In genomic region chr2:9251154-9252001, GRCh38 we compare ENCODE assay signal across 8 cellular contexts. TPM values are rescaled to one million over a fixed set of nuclear protein-coding genes. Genes with fewer than 3 reads are reported as not detected.
DNase-seq lines count a peak whose midpoint lies in the region; TF ChIP-seq lines count a peak whose summit lies in the region.

No MANE protein-coding gene starts in this region.

- TF ChIP-seq CTCF in breast epithelium (IDR thresholded peaks at IDR 0.05) = no peak
- TF ChIP-seq CTCF in thyroid gland (IDR thresholded peaks at IDR 0.05) = no peak

- DNase-seq in HPDE6-E6E7 (ENCODE audit: extremely low spot score) = peak; percentile 73
- peak; percentile 62 to 63 for DNase-seq in breast epithelium (ENCODE audit: low spot score in 2 of 2)
- DNase-seq in islet precursor cell = peak; percentile 86
- DNase-seq in thyroid gland = no peak
- DNase-seq in NCI-H2107 (lab: John Stamatoyannopoulos, UW) = no peak
- no peak for DNase-seq in HuH-7.5 (ENCODE audit: low spot score)
- no peak for DNase-seq in stimulated activated CD4-positive, alpha-beta T cell treated with anti-CD3 and anti-CD28 coated beads, Interleukin-2, amount 100 ng/mL, for 48 hours
- no peak for DNase-seq in SKM-1 (lab: John Stamatoyannopoulos, UW; ENCODE audit: unreplicated experiment)

- H3K27ac ChIP-seq in breast epithelium (peak overlapping the region; percentile 48 to 74), thyroid gland (peak overlapping the region in 2 of 3 donors; percentile 4 to 17)

- intact Hi-C loops in breast epithelium (cut with DNase I; ENCODE audit: low total_unique reads) = no loop called here
- intact Hi-C loops in thyroid gland (cut with DNase I) = no loop called here

- H3K4me3 ChIP-seq in breast epithelium (peak overlapping the region in 1 of 3 donors; percentile 40), thyroid gland (replicated peaks in 1 of 3) (no peak overlapping the region)

- H3K27me3 ChIP-seq in breast epithelium (no peaks in the 10 kb centered on the region), thyroid gland (no peaks in the 10 kb centered on the region)

- no peaks in the 10 kb centered on the region for H3K9me3 ChIP-seq in breast epithelium
- H3K9me3 ChIP-seq in thyroid gland = no peaks in the 10 kb centered on the region

- H3K4me1 ChIP-seq in breast epithelium (peaks cover 3 to 7% of the 10 kb centered on the region in 2 donors), thyroid gland (peaks cover 30 to 63% of the 10 kb centered on the region in 2 donors)

- no peaks in the 10 kb centered on the region for H3K36me3 ChIP-seq in breast epithelium
- H3K36me3 ChIP-seq in thyroid gland = no peaks in the 10 kb centered on the region

- no peak for TF ChIP-seq POLR2A in breast epithelium (IDR thresholded peaks at IDR 0.05)
- TF ChIP-seq POLR2A in thyroid gland (IDR thresholded peaks at IDR 0.05) = no peak

- WGBS in thyroid gland, 2 donors = 72 to 81% methylated on average over 16 of the region's 16 CpGs

RNA-seq across cellular contexts. Expression of gene ASAP2, which starts 44.8 kb away (rescaled TPM):
- 10 to 100 TPM; 14.5 to 24.2 (median 21.0) TPM for total RNA-seq in breast epithelium
- 10 to 100 TPM; 40.3 to 55.3 (median 47.3) TPM for total RNA-seq in thyroid gland

Comparison
In these comparisons a context has a peak if more than half of its experiments do, and no peak if none do; other contexts are left out.
1. DNase-seq: peak in HPDE6-E6E7 (single experiment), breast epithelium (2 of 2) and islet precursor cell (single experiment); none in thyroid gland (0 of 2), NCI-H2107 (single experiment), HuH-7.5 (single experiment), stimulated activated CD4-positive, alpha-beta T cell treated with anti-CD3 and anti-CD28 coated beads, Interleukin-2, amount 100 ng/mL, for 48 hours (0 of 2) and SKM-1 (single experiment).